In the genomic region with DNA sequence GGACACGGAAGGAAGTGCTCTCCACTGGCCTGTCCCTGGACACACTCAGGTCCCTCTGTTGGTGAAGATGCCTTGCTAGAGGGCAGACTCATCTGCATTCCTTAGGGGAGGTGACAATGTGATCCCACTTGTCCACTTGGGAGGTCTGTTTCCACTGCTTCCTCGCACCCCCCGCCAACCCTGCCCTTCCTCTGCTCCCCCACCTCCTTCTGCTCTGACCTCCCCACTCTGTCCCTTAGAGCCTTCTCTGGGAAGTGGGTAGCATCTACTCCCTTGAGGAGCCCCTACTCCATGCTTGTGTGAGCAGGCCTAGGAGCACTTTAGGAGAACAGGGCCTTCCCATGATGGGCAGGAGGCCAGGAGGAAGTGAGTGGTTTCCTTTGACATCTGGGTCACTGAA, we compare ENCODE assay signal across 23 cellular contexts.
A peak's percentile ranks its signal among the peaks of the same experiment; 100 is the strongest.
DNase-seq lines count a peak whose midpoint lies in the region; ATAC-seq and TF ChIP-seq lines count a peak whose summit lies in the region.
"Had no signal": no experiment of that assay in that cellular context is flagged by ENCODE, and none has a peak within 500 bp of the region (broad histone marks: within the 10 kb centered on the region; RNA-seq: fewer than 3 reads in every experiment).

No MANE protein-coding gene starts in this region.

- peak overlapping the region; percentile 75 for H3K4me2 ChIP-seq in BLaER1
- peak overlapping the region; percentile 13 for H3K4me2 ChIP-seq in Loucy (ENCODE audit: low read depth, low read length, poor library complexity, severe bottlenecking)
- H3K4me2 ChIP-seq in neuronal stem cell (ENCODE audit: insufficient read depth, low read length, poor library complexity, severe bottlenecking), result no peak overlapping the region

- TF ChIP-seq CTCF in Loucy (conservative IDR thresholded peaks at IDR 0.05; ENCODE audit: low read length), result no peak
- no peak for TF ChIP-seq CTCF in gastroesophageal sphincter (IDR thresholded peaks at IDR 0.05)

- peaks cover 10% of the 10 kb centered on the region for H3K9me3 ChIP-seq in BLaER1
- H3K9me3 ChIP-seq in Loucy (ENCODE audit: insufficient read depth, low read depth, low read length), result 0 out of 2 replicates have a peak, but pooled peaks cover under 1% of the 10 kb centered on the region
- peaks cover 0 to 12% (median 0%) of the 10 kb centered on the region in 3 donors for H3K9me3 ChIP-seq in gastroesophageal sphincter
- H3K9me3 ChIP-seq in neuronal stem cell (replicated peaks in 1 of 2; ENCODE audit: control insufficient read depth in 2 of 2, insufficient read depth in 1 of 2, low read depth in 1 of 2, low read length in 2 of 2), result peaks cover 0 to 7% of the 10 kb centered on the region in 2 donors

- H3K9me2 ChIP-seq in Loucy (replicated peaks; ENCODE audit: low read depth, low read length), result no peaks in the 10 kb centered on the region

- H3F3A ChIP-seq in Loucy (ENCODE audit: low read depth), result no peaks in the 10 kb centered on the region

- H3K27ac ChIP-seq in BLaER1 (peak overlapping the region; percentile 59), gastroesophageal sphincter (no peak overlapping the region), neuronal stem cell (replicated peaks; ENCODE audit: low read length) (no peak overlapping the region)
- H3K27ac ChIP-seq: 22Rv1, SJSA1 had no signal

- no peak overlapping the region for H2BK120ac ChIP-seq in neuronal stem cell (ENCODE audit: low read depth, low read length)

- peak overlapping the region; percentile 2; the same call in 1 of the 2 replicates for H3K9ac ChIP-seq in BLaER1
- peak overlapping the region; percentile 8 for H3K9ac ChIP-seq in Loucy (ENCODE audit: low read depth, low read length, poor library complexity, severe bottlenecking)
- no peak overlapping the region for H3K9ac ChIP-seq in neuronal stem cell (ENCODE audit: low read depth, low read length, poor library complexity)

- H4K91ac ChIP-seq in neuronal stem cell (ENCODE audit: low read depth, low read length, poor library complexity), result no peak overlapping the region

- H3K27me3 ChIP-seq in BLaER1, result no peaks in the 10 kb centered on the region
- H3K27me3 ChIP-seq in Loucy (ENCODE audit: insufficient read depth, low read length, poor library complexity, severe bottlenecking), result no peaks in the 10 kb centered on the region
- peaks cover 32% of the 10 kb centered on the region for H3K27me3 ChIP-seq in gastroesophageal sphincter
- H3K27me3 ChIP-seq in neuronal stem cell (ENCODE audit: control insufficient read depth in 3 of 3, insufficient read depth in 3 of 3, low read depth in 1 of 3, low read length in 3 of 3), result no peaks in the 10 kb centered on the region
- peaks cover 6% of the 10 kb centered on the region for H3K27me3 ChIP-seq in H7 (ENCODE audit: control insufficient read depth, insufficient read depth, low read length)
- H3K27me3 ChIP-seq: SJSA1 had no signal

- TF ChIP-seq EP300 in gastroesophageal sphincter (IDR thresholded peaks at IDR 0.05), result no peak

- no peak overlapping the region for H2BK15ac ChIP-seq in neuronal stem cell (ENCODE audit: low read length)

- peaks cover 33% of the 10 kb centered on the region for H3K4me1 ChIP-seq in BLaER1
- peaks cover 12% of the 10 kb centered on the region for H3K4me1 ChIP-seq in Loucy (ENCODE audit: insufficient read depth, low read length, poor library complexity, severe bottlenecking)
- no peaks in the 10 kb centered on the region for H3K4me1 ChIP-seq in gastroesophageal sphincter
- H3K4me1 ChIP-seq in neuronal stem cell (ENCODE audit: control insufficient read depth in 2 of 2, insufficient read depth in 1 of 2, low read depth in 1 of 2, low read length in 2 of 2), result peaks cover 16 to 17% of the 10 kb centered on the region in 2 donors
- H3K4me1 ChIP-seq: SJSA1 had no signal

- no CpG with 5 or more reads among the region's 3 CpGs for WGBS in gastroesophageal sphincter (ENCODE audit: low coverage in 1 of 2), 2 donors
- WGBS in neuronal stem cell (ENCODE audit: extremely low coverage in 2 of 2, insufficient read length in 2 of 2, insufficient replicate concordance in 1 of 2), 2 donors, result no CpG with 5 or more reads among the region's 3 CpGs

- H3K79me1 ChIP-seq in neuronal stem cell (ENCODE audit: low read depth, low read length), result no peaks in the 10 kb centered on the region

- in situ Hi-C loops in KBM-7 (cut with MboI; ENCODE audit: low pct_unique_long_range_greater_than_20kb, low sequenced_read_pairs), result no loop called here

- DNase-seq in neuronal stem cell (ENCODE audit: low spot score) (no peak), H7 (no peak), KBM-7 (no peak), iPS-NIHi7 (ENCODE audit: extremely low spot score) (no peak), NCI-H1417 treated with DMSO at 0.1 percent for 48 hours (lab: John Stamatoyannopoulos, UW) (no peak)
- DNase-seq: ACHN; CD4-positive, alpha-beta T cell; H9; KG1; NCI-H1092; NCI-H1436; NCI-H2081 treated with DMSO at 0.1 percent for 48 hours; NCI-H2171; NCI-H226; NCI-H510A; NCI-H69; Right ventricle myocardium superior; RPMI8226 had no signal

- no peak for TF ChIP-seq POLR2A in gastroesophageal sphincter (IDR thresholded peaks at IDR 0.05)

- H2AFZ ChIP-seq in Loucy (ENCODE audit: low read length), result peak overlapping the region; percentile 69
- peak overlapping the region; percentile 90 for H2AFZ ChIP-seq in neuronal stem cell (ENCODE audit: low read length)

- peak; percentile 14 for ATAC-seq in gastroesophageal sphincter

- H3K4ac ChIP-seq in neuronal stem cell (ENCODE audit: low read length), result no peak overlapping the region

- H3K36me3 ChIP-seq in BLaER1 (no peaks in the 10 kb centered on the region), Loucy (ENCODE audit: insufficient read depth, low read length) (no peaks in the 10 kb centered on the region), gastroesophageal sphincter (no peaks in the 10 kb centered on the region), neuronal stem cell (replicated peaks in 1 of 2; ENCODE audit: control insufficient read depth in 2 of 2, insufficient read depth in 2 of 2, low read length in 2 of 2) (no peaks in the 10 kb centered on the region), H7 (replicated peaks; ENCODE audit: control insufficient read depth, insufficient read depth, low read length) (no peaks in the 10 kb centered on the region)
- H3K36me3 ChIP-seq: SJSA1 had no signal

- no peak overlapping the region for H2BK5ac ChIP-seq in neuronal stem cell (ENCODE audit: low read length)

- no peak overlapping the region for H3K4me3 ChIP-seq in BLaER1
- H3K4me3 ChIP-seq in Loucy (ENCODE audit: low read length, poor library complexity, severe bottlenecking), result no peak overlapping the region
- H3K4me3 ChIP-seq in gastroesophageal sphincter, result no peak overlapping the region
- no peak overlapping the region for H3K4me3 ChIP-seq in neuronal stem cell (ENCODE audit: low read length in 2 of 2)
- H3K4me3 ChIP-seq in H7 (ENCODE audit: insufficient read depth, low read depth, low read length), result no peak overlapping the region
- H3K4me3 ChIP-seq: SJSA1 had no signal

- H3K79me2 ChIP-seq in Loucy (ENCODE audit: insufficient read depth, low read length), result no peaks in the 10 kb centered on the region

- H4K8ac ChIP-seq in neuronal stem cell (ENCODE audit: low read depth, low read length), result no peak overlapping the region

- H2AK5ac ChIP-seq in neuronal stem cell (ENCODE audit: low read depth, low read length), result peak overlapping the region; percentile 3

- no peak overlapping the region for H3K14ac ChIP-seq in neuronal stem cell (ENCODE audit: low read length)

- no peaks in the 10 kb centered on the region for H4K20me1 ChIP-seq in BLaER1
- no peaks in the 10 kb centered on the region for H4K20me1 ChIP-seq in Loucy (ENCODE audit: insufficient read depth, low read length, poor library complexity, severe bottlenecking)

- no peak overlapping the region for H3K23ac ChIP-seq in neuronal stem cell (ENCODE audit: low read depth, low read length, poor library complexity)

- no peak overlapping the region for H2BK12ac ChIP-seq in neuronal stem cell (ENCODE audit: low read length)

- H3K18ac ChIP-seq in neuronal stem cell (ENCODE audit: low read length), result peak overlapping the region; percentile 32
